Comparison of ENCODE assay signal across 9 cellular contexts in genomic region chr2:223041527-223042109, GRCh38. TPM values are rescaled to one million over a fixed set of nuclear protein-coding genes. Genes with fewer than 3 reads are reported as not detected.
A peak's percentile ranks its signal among the peaks of the same experiment; 100 is the strongest.
DNase-seq lines count a peak whose midpoint lies in the region; ATAC-seq and TF ChIP-seq lines count a peak whose summit lies in the region.
"Had no signal": no experiment of that assay in that cellular context is flagged by ENCODE, and none has a peak within 500 bp of the region (broad histone marks: within the 10 kb centered on the region; RNA-seq: fewer than 3 reads in every experiment).

No MANE protein-coding gene starts in this region.

- peak overlapping the region in 1 of 10 experiments; percentile 16; a peak in 1 of 20 replicates for H3K4me3 ChIP-seq in BLaER1 treated with 17β-estradiol and CSF1 and Interleukin-3, amounts not matched to agents 10 nM and 100 nM
- no peak overlapping the region for H3K4me3 ChIP-seq in cardiac fibroblast (replicated peaks in 1 of 2; ENCODE audit: low read depth in 2 of 2, low read length in 2 of 2)
- no peak overlapping the region for H3K4me3 ChIP-seq in OCI-LY7 (ENCODE audit: low read depth, low read length, poor library complexity, severe bottlenecking)

- POLR2A ChIA-PET in OCI-LY7 (lab: Charles Lee) = no interaction called here

- H3K27me3 ChIP-seq in BLaER1 treated with 17β-estradiol and CSF1 and Interleukin-3, amounts not matched to agents 10 nM and 100 nM = no peaks in the 10 kb centered on the region

- peak overlapping the region in 5 of 11 experiments; percentile 11 to 55 (median 49); a peak in 7 of 22 replicates for H3K9ac ChIP-seq in BLaER1 treated with 17β-estradiol and CSF1 and Interleukin-3, amounts not matched to agents 10 nM and 100 nM

- no peak overlapping the region for H2AFZ ChIP-seq in OCI-LY7 (ENCODE audit: low read length)

- H3K27ac Mint-ChIP-seq in mesothelial cell of epicardium = peak overlapping the region; percentile 93
- H3K27ac Mint-ChIP-seq: activated naive CD8-positive, alpha-beta T cell had no signal

- no peaks in the 10 kb centered on the region for H3K36me3 Mint-ChIP-seq in mesothelial cell of epicardium
- H3K36me3 Mint-ChIP-seq: activated naive CD8-positive, alpha-beta T cell had no signal

- intact Hi-C loops in OCI-LY7 (cut with micrococcal nuclease; ENCODE audit: unreplicated experiment) = no loop called here

- H3K4me1 ChIP-seq in BLaER1 treated with 17β-estradiol and CSF1 and Interleukin-3, amounts not matched to agents 10 nM and 100 nM = peaks cover 30 to 60% (median 45%) of the 10 kb centered on the region in 10 experiments
- H3K4me1 ChIP-seq in OCI-LY7 (ENCODE audit: insufficient read depth, low read length, poor library complexity, severe bottlenecking) = peaks cover 7% of the 10 kb centered on the region

- no peaks in the 10 kb centered on the region for H3K9me2 ChIP-seq in OCI-LY7 (ENCODE audit: insufficient read depth, low read length)

- peaks cover 3% of the 10 kb centered on the region for H3K9me3 Mint-ChIP-seq in mesothelial cell of epicardium

- peak overlapping the region in 9 of 11 experiments; percentile 25 to 90 (median 75); a peak in 15 of 22 replicates for H3K27ac ChIP-seq in BLaER1 treated with 17β-estradiol and CSF1 and Interleukin-3, amounts not matched to agents 10 nM and 100 nM
- H3K27ac ChIP-seq in OCI-LY7 (ENCODE audit: low read depth, low read length, poor library complexity, severe bottlenecking) = no peak overlapping the region

- CTCF ChIA-PET in OCI-LY7 (lab: Charles Lee; ENCODE audit: unreplicated experiment) = no interaction called here

- H3K4me2 ChIP-seq in BLaER1 treated with 17β-estradiol and CSF1 and Interleukin-3, amounts not matched to agents 10 nM and 100 nM = peak overlapping the region in 10 of 11 experiments; percentile 47 to 76 (median 62); a peak in 21 of 22 replicates
- no peak overlapping the region for H3K4me2 ChIP-seq in OCI-LY7 (ENCODE audit: low read length)

- BruUV-seq in OCI-LY7 (replicated peaks; lab: Mats Ljungman, UMichigan) = no TSS peak

- H3K4me1 Mint-ChIP-seq in mesothelial cell of epicardium = peaks cover 67% of the 10 kb centered on the region

- no peak for ATAC-seq in HG03571 (IDR thresholded peaks at IDR 0.05; ENCODE audit: unreplicated experiment)

- DNase-seq in M059J (ENCODE audit: low read depth) (peak; percentile 97), cardiac fibroblast (ENCODE audit: low read depth in 2 of 2) (peak; percentile 96 to 98), mesothelial cell of epicardium (ENCODE audit: low spot score in 2 of 2, unreplicated experiment in 2 of 2) (peak in 1 of 2 experiments; percentile 62), COR-L47 (lab: John Stamatoyannopoulos, UW) (no peak), OCI-LY7 (ENCODE audit: low spot score) (no peak), activated T-cell treated with anti-CD3 and anti-CD28 coated beads for 4 hours (no peak)

- no peaks in the 10 kb centered on the region for H3K27me3 Mint-ChIP-seq in mesothelial cell of epicardium (ENCODE audit: low read depth)

- no peak overlapping the region for H3K4me3 Mint-ChIP-seq in mesothelial cell of epicardium
- H3K4me3 Mint-ChIP-seq: activated naive CD8-positive, alpha-beta T cell had no signal

- H3K36me3 ChIP-seq in BLaER1 treated with 17β-estradiol and CSF1 and Interleukin-3, amounts not matched to agents 10 nM and 100 nM = no peaks in the 10 kb centered on the region
- H3K36me3 ChIP-seq in OCI-LY7 (ENCODE audit: insufficient read depth, low read length) = no peaks in the 10 kb centered on the region

- H3K79me2 ChIP-seq in OCI-LY7 (ENCODE audit: insufficient read depth, low read depth, low read length) = no peaks in the 10 kb centered on the region

- peaks cover 0 to 4% (median 0%) of the 10 kb centered on the region in 11 experiments; a peak in 2 of 22 replicates for H3K9me3 ChIP-seq in BLaER1 treated with 17β-estradiol and CSF1 and Interleukin-3, amounts not matched to agents 10 nM and 100 nM (replicated peaks in 1 of 11)
- H3K9me3 ChIP-seq in OCI-LY7 (ENCODE audit: low read length) = no peaks in the 10 kb centered on the region

- TF ChIP-seq CTCF in cardiac fibroblast (IDR thresholded peaks at IDR 0.05; ENCODE audit: low read depth, low read length) (no peak), mesothelial cell of epicardium (IDR thresholded peaks at IDR 0.05; ENCODE audit: unreplicated experiment) (no peak), OCI-LY7 (conservative IDR thresholded peaks at IDR 0.05; ENCODE audit: low read length) (no peak)

- H4K20me1 ChIP-seq in BLaER1 treated with 17β-estradiol and CSF1 and Interleukin-3, amounts not matched to agents 10 nM and 100 nM = no peaks in the 10 kb centered on the region
- H4K20me1 ChIP-seq in OCI-LY7 (ENCODE audit: insufficient read depth, low read length) = no peaks in the 10 kb centered on the region

RNA-seq across cellular contexts. Expression of gene KCNE4, which starts 10.4 kb away (rescaled TPM):
- total RNA-seq in M059J (2014; rRNA removed; shearing (Covaris generic)) = 11.4 and 14.5 TPM in 2 replicates
- total RNA-seq in mesothelial cell of epicardium (9.0 to 9.3 TPM (median 9.2 TPM) in 3 replicates), OCI-LY7 (2022) (not detected in 2 replicates)
- not detected in 2 replicates for total RNA-seq in OCI-LY7 (2014; rRNA removed; shearing (Covaris generic))

Comparison
In these comparisons a context has a peak if more than half of its experiments do, and no peak if none do; other contexts are left out.
1. DNase-seq: peak in M059J (single experiment) and cardiac fibroblast (2 of 2); none in COR-L47 (single experiment), OCI-LY7 (single experiment) and activated T-cell treated with anti-CD3 and anti-CD28 coated beads for 4 hours (single experiment).
2. RNA of gene KCNE4, which starts 10.4 kb away (total RNA-seq): 11.4 to 14.5 TPM in M059J and 9.0 to 9.3 TPM in mesothelial cell of epicardium; not detected in OCI-LY7; every median in the first group is over 10 times any median in the second.